Comparison of ENCODE assay signal across 8 cellular contexts in genomic region chr2:174634130-174635014, GRCh38. TPM values are rescaled to one million over a fixed set of nuclear protein-coding genes. Genes with fewer than 3 reads are reported as not detected.
DNase-seq lines count a peak whose midpoint lies in the region; ATAC-seq and TF ChIP-seq lines count a peak whose summit lies in the region.

No MANE protein-coding gene starts in this region.

- H3K27me3 ChIP-seq in Peyer's patch, result no peaks in the 10 kb centered on the region
- no peaks in the 10 kb centered on the region for H3K27me3 ChIP-seq in tibial artery

- H3K27ac ChIP-seq in Peyer's patch (peak overlapping the region; percentile 66 to 79 (median 76)), mesodermal cell (ENCODE audit: low read depth, low read length, severe bottlenecking) (peak overlapping the region; percentile 60), tibial artery (peak overlapping the region; percentile 33 to 53)

- no peaks in the 10 kb centered on the region for H3K27me3 Mint-ChIP-seq in activated naive CD8-positive, alpha-beta T cell treated with anti-CD3 and anti-CD28 coated beads for 36 hours
- H3K27me3 Mint-ChIP-seq in glutamatergic neuron (ENCODE audit: unreplicated experiment), result no peaks in the 10 kb centered on the region

- peaks cover 46% of the 10 kb centered on the region for H3K36me3 Mint-ChIP-seq in activated naive CD8-positive, alpha-beta T cell treated with anti-CD3 and anti-CD28 coated beads for 36 hours
- no peaks in the 10 kb centered on the region for H3K36me3 Mint-ChIP-seq in glutamatergic neuron (ENCODE audit: unreplicated experiment)

- peak in 2 of 3 donors; percentile 61 to 66 for DNase-seq in Peyer's patch
- DNase-seq in activated naive CD8-positive, alpha-beta T cell treated with anti-CD3 and anti-CD28 coated beads for 36 hours, result peak; percentile 64
- DNase-seq in tibial artery, result no peak
- DNase-seq in glutamatergic neuron, result no peak
- DNase-seq in AG20443 (ENCODE audit: low spot score), result no peak

- peak overlapping the region; percentile 83 for H3K4me3 Mint-ChIP-seq in activated naive CD8-positive, alpha-beta T cell treated with anti-CD3 and anti-CD28 coated beads for 36 hours
- no peak overlapping the region for H3K4me3 Mint-ChIP-seq in glutamatergic neuron (ENCODE audit: unreplicated experiment)

- no peak for TF ChIP-seq CTCF in Peyer's patch (IDR thresholded peaks at IDR 0.05)
- no peak for TF ChIP-seq CTCF in tibial artery (IDR thresholded peaks at IDR 0.05)
- TF ChIP-seq CTCF in glutamatergic neuron (IDR thresholded peaks at IDR 0.05; ENCODE audit: partially characterized antibody, unreplicated experiment), result no peak

- no peaks in the 10 kb centered on the region for H3K9me3 ChIP-seq in Peyer's patch
- H3K9me3 ChIP-seq in mesodermal cell (ENCODE audit: control insufficient read depth, low read length), result no peaks in the 10 kb centered on the region
- H3K9me3 ChIP-seq in tibial artery, result no peaks in the 10 kb centered on the region

- peaks cover 63% of the 10 kb centered on the region for H3K4me1 Mint-ChIP-seq in activated naive CD8-positive, alpha-beta T cell treated with anti-CD3 and anti-CD28 coated beads for 36 hours
- H3K4me1 Mint-ChIP-seq in glutamatergic neuron (ENCODE audit: low read depth, unreplicated experiment), result peaks cover 2% of the 10 kb centered on the region

- intact Hi-C loops in tibial artery (cut with DNase I; ENCODE audit: low total_unique reads), result no loop called here

- WGBS in mesodermal cell (ENCODE audit: insufficient coverage in 2 of 2), 2 experiments, result 86 to 92% methylated on average over 9 to 10 of the region's 13 CpGs

- H3K4me1 ChIP-seq in Peyer's patch (peaks cover 0 to 18% (median 7%) of the 10 kb centered on the region in 4 donors), mesodermal cell (ENCODE audit: control insufficient read depth, insufficient read depth, low read length, poor library complexity, severe bottlenecking) (peaks cover 20% of the 10 kb centered on the region), tibial artery (peaks cover 0 to 89% (median 42%) of the 10 kb centered on the region in 4 donors)

- H3K36me3 ChIP-seq in Peyer's patch (no peaks in the 10 kb centered on the region), mesodermal cell (ENCODE audit: control insufficient read depth, insufficient read depth, low read length) (no peaks in the 10 kb centered on the region), tibial artery (no peaks in the 10 kb centered on the region)

- peak; percentile 63 for ATAC-seq in GM18519 (IDR thresholded peaks at IDR 0.05; ENCODE audit: low FRiP score, unreplicated experiment)
- peak; percentile 54 for ATAC-seq in HG02870 (IDR thresholded peaks at IDR 0.05; ENCODE audit: unreplicated experiment)

- H3K4me3 ChIP-seq in Peyer's patch, result peak overlapping the region; percentile 10 to 40 (median 37)
- no peak overlapping the region for H3K4me3 ChIP-seq in mesodermal cell (ENCODE audit: extremely low read depth, insufficient read depth, low read length, poor library complexity, severe bottlenecking)
- H3K4me3 ChIP-seq in tibial artery, result peak overlapping the region in 1 of 2 donors; percentile 8

- H3K9me3 Mint-ChIP-seq in activated naive CD8-positive, alpha-beta T cell treated with anti-CD3 and anti-CD28 coated beads for 36 hours, result peaks cover 2% of the 10 kb centered on the region
- no peaks in the 10 kb centered on the region for H3K9me3 Mint-ChIP-seq in glutamatergic neuron (ENCODE audit: unreplicated experiment)

- no peak for TF ChIP-seq POLR2A in Peyer's patch (IDR thresholded peaks at IDR 0.05)

- peak overlapping the region; percentile 94 for H3K27ac Mint-ChIP-seq in activated naive CD8-positive, alpha-beta T cell treated with anti-CD3 and anti-CD28 coated beads for 36 hours
- no peak overlapping the region for H3K27ac Mint-ChIP-seq in glutamatergic neuron (ENCODE audit: unreplicated experiment)

RNA-seq across cellular contexts. Expression of gene WIPF1, which starts 36.8 kb away (rescaled TPM):
- total RNA-seq in Peyer's patch (10 to 100 TPM in 3 of 4 donors, 1 to 10 TPM in 1; 7.4 to 81.7 (median 17.3) TPM), glutamatergic neuron (ENCODE audit: unreplicated experiment) (15.5 TPM)
- 100 to 1,000 TPM; 384 to 391 TPM for total RNA-seq in activated naive CD8-positive, alpha-beta T cell treated with anti-CD3 and anti-CD28 coated beads for 36 hours
- polyA plus RNA-seq in mesodermal cell (2013, experiment 1 of 2), result 47.2 TPM
- polyA plus RNA-seq in mesodermal cell (2013, experiment 2 of 2), result 43.1 TPM

Comparison
In these comparisons a context has a peak if more than half of its experiments do, and no peak if none do; other contexts are left out.
1. DNase-seq: peak in Peyer's patch (2 of 3) and activated naive CD8-positive, alpha-beta T cell treated with anti-CD3 and anti-CD28 coated beads for 36 hours (single experiment); none in tibial artery (0 of 2), glutamatergic neuron (single experiment) and AG20443 (single experiment).
2. RNA of gene WIPF1, which starts 36.8 kb away (total RNA-seq): 384 to 391 TPM in activated naive CD8-positive, alpha-beta T cell treated with anti-CD3 and anti-CD28 coated beads for 36 hours; 7.4 to 81.7 TPM in Peyer's patch and 15.5 TPM in glutamatergic neuron (single experiment); every median in the first group is over 4 times any median in the second.
3. Peak in every context shown above with its lines, with median percentiles within 50 percentile points of each other: H3K27ac ChIP-seq.